ENCODE assay signal across 19 cellular contexts in the genomic region with DNA sequence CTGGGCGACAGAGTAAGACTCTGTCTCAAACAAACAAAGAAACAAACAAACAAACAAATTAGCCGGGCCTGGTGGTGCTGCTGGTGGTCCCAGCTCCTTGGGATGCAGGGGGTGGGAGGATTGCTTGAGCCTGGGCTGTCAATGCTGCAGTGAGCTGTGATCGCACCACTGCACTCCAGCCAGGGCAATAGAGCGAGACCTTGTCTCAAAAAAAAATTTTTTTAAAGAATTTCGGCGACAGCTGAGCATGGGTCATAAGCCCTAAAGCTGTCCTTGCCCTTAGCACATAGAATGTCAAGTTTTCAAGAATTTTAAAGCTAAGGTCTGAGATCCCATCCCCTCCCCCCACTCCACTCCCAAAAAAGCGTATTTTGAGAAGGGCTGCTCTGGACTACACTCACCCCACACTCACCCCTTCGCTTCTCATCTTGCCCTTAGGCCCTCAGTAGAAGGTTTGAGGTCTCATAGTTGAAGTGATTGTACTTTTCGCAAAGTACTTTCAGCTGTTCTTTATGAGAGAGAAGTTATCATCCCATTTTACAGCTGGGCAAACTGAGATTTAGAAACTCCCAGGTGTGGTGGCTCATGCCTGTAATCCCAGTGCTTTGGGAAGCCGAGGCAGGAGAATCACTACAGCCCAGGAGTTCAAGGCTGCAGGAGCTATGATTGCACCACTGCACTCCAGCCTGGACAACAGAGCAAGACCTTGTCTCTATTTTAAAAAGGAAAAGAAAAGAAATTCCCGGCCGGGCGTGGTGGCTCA. TPM values are rescaled to one million over a fixed set of nuclear protein-coding genes. Genes with fewer than 3 reads are reported as not detected.
DNase-seq lines count a peak whose midpoint lies in the region; ATAC-seq and TF ChIP-seq lines count a peak whose summit lies in the region.
"Had no signal": no experiment of that assay in that cellular context is flagged by ENCODE, and none has a peak within 500 bp of the region (broad histone marks: within the 10 kb centered on the region; RNA-seq: fewer than 3 reads in every experiment).

No MANE protein-coding gene starts in this region.

- H3F3A ChIP-seq in PC-3 (ENCODE audit: low read length, unreplicated experiment): peaks cover 20% of the 10 kb centered on the region

- H3K79me2 ChIP-seq in PC-3 (ENCODE audit: low read length) (peaks cover 33% of the 10 kb centered on the region), osteoblast (ENCODE audit: insufficient read depth, low read length) (no peaks in the 10 kb centered on the region)

- CTCF ChIA-PET in AG04450 (lab: Charles Lee) (no interaction called here), PC-3 (lab: Charles Lee) (interaction anchor here (0.6 to 1.5 kb wide), 4 partner anchors 11 to 34 kb away, joined by 3 to 9 read pairs (median 3); no protein-coding TSS in a partner anchor)

- H3K9ac ChIP-seq in PC-3 (ENCODE audit: low read length) (peak overlapping the region; percentile 57), colonic mucosa (ENCODE audit: low read depth in 2 of 2, low read length in 2 of 2) (peak overlapping the region in 1 of 2 donors; percentile 89)
- H3K9ac ChIP-seq: neural progenitor cell had no signal

- no peaks in the 10 kb centered on the region for H3K27me3 ChIP-seq in AG04450 (ENCODE audit: control insufficient read depth, insufficient read depth, low read length)
- H3K27me3 ChIP-seq in PC-3 (ENCODE audit: low read length): no peaks in the 10 kb centered on the region
- H3K27me3 ChIP-seq in colonic mucosa: no peaks in the 10 kb centered on the region
- H3K27me3 ChIP-seq in osteoblast (ENCODE audit: insufficient read depth, low read length): no peaks in the 10 kb centered on the region
- H3K27me3 ChIP-seq in heart right ventricle: no peaks in the 10 kb centered on the region
- H3K27me3 ChIP-seq: gastroesophageal sphincter, neural progenitor cell had no signal

- intact Hi-C loops in PC-3 (cut with micrococcal nuclease): loop anchor here (10.0 kb wide), 1 partner anchor 191 kb away; no protein-coding TSS in a partner anchor
- intact Hi-C loops in colonic mucosa (cut with DNase I): no loop called here
- intact Hi-C loops in heart right ventricle (cut with DNase I): no loop called here

- H3K9me3 ChIP-seq in AG04450 (ENCODE audit: control insufficient read depth, insufficient read depth, low read length): no peaks in the 10 kb centered on the region
- no peaks in the 10 kb centered on the region for H3K9me3 ChIP-seq in PC-3 (ENCODE audit: low read length)
- H3K9me3 ChIP-seq in colonic mucosa: no peaks in the 10 kb centered on the region
- H3K9me3 ChIP-seq in osteoblast (ENCODE audit: low read depth, low read length): no peaks in the 10 kb centered on the region
- no peaks in the 10 kb centered on the region for H3K9me3 ChIP-seq in heart right ventricle
- H3K9me3 ChIP-seq: gastroesophageal sphincter had no signal

- H3K4me3 ChIP-seq in AG04450 (ENCODE audit: low read depth, low read length) (no peak overlapping the region), PC-3 (ENCODE audit: low read length) (no peak overlapping the region), colonic mucosa (no peak overlapping the region), osteoblast (ENCODE audit: insufficient read depth, low read length) (no peak overlapping the region), heart right ventricle (no peak overlapping the region)
- H3K4me3 ChIP-seq: gastroesophageal sphincter, neural progenitor cell had no signal

- peaks cover 90% of the 10 kb centered on the region for H3K4me1 ChIP-seq in PC-3 (ENCODE audit: insufficient read depth, low read length)
- H3K4me1 ChIP-seq in colonic mucosa: peaks cover 31% of the 10 kb centered on the region
- H3K4me1 ChIP-seq in osteoblast (ENCODE audit: insufficient read depth, low read length): peaks cover 41% of the 10 kb centered on the region
- H3K4me1 ChIP-seq in heart right ventricle: peaks cover 2 to 67% (median 40%) of the 10 kb centered on the region in 9 donors

- WGBS in heart right ventricle, 2 donors: 97 to 98% methylated on average over 13 of the region's 13 CpGs

- H4K20me1 ChIP-seq in PC-3 (ENCODE audit: low read length) (no peaks in the 10 kb centered on the region), osteoblast (ENCODE audit: insufficient read depth, low read length) (no peaks in the 10 kb centered on the region)

- H3K36me3 ChIP-seq in PC-3 (ENCODE audit: low read depth, low read length) (no peaks in the 10 kb centered on the region), colonic mucosa (no peaks in the 10 kb centered on the region), osteoblast (ENCODE audit: insufficient read depth, low read length) (no peaks in the 10 kb centered on the region), heart right ventricle (no peaks in the 10 kb centered on the region)
- H3K36me3 ChIP-seq: gastroesophageal sphincter, neural progenitor cell had no signal

- TF ChIP-seq CTCF in AG04450 (IDR thresholded peaks at IDR 0.05; ENCODE audit: low read depth, low read length) (no peak), PC-3 (conservative IDR thresholded peaks at IDR 0.05; ENCODE audit: low read depth, low read length) (no peak), colonic mucosa (IDR thresholded peaks at IDR 0.05) (no peak), osteoblast (IDR thresholded peaks at IDR 0.05; ENCODE audit: extremely low read depth, low read depth, low read length) (no peak), heart right ventricle (IDR thresholded peaks at IDR 0.05) (no peak)

- POLR2A ChIA-PET in AG04450 (lab: Yijun Ruan, JAX) (no interaction called here), PC-3 (lab: Charles Lee; ENCODE audit: unreplicated experiment) (interaction anchor here (0.6 to 1.2 kb wide), 3 partner anchors 15 to 84 kb away, joined by 3 to 7 read pairs (median 3); no protein-coding TSS in a partner anchor)

- BruUV-seq in PC-3 (replicated peaks; lab: Mats Ljungman, UMichigan): no TSS peak

- peak overlapping the region; percentile 80; the same call in 1 of the 2 replicates for H3K4me2 ChIP-seq in PC-3 (ENCODE audit: low read length)
- no peak overlapping the region for H3K4me2 ChIP-seq in osteoblast (ENCODE audit: insufficient read depth, low read length)
- H3K4me2 ChIP-seq: neural progenitor cell had no signal

- DNase-seq in AG04450 (ENCODE audit: low read depth, low spot score) (no peak), PC-3 (peak; percentile 1), colonic mucosa (no peak), osteoblast (ENCODE audit: insufficient read length, low spot score, missing footprints) (peak; percentile 23), EL (no peak), heart right ventricle (no peak)
- DNase-seq: activated CD4-positive, CD25-positive, alpha-beta regulatory T cell treated with anti-CD3 and anti-CD28 coated beads, Interleukin-2, amount 50 U/mL, for 72 hours; activated CD8-positive, alpha-beta memory T cell treated with anti-CD3 and anti-CD28 coated beads for 24 hours; activated T-cell treated with anti-CD3 and anti-CD28 coated beads, Interleukin-2, amount 50 U/mL, for 48 hours; aorta; CD4-positive, alpha-beta T cell; DMS153; GF-D8; NCI-H1105; NCI-H2081 had no signal

- H3K9me2 ChIP-seq in PC-3 (replicated peaks; ENCODE audit: low read length): no peaks in the 10 kb centered on the region

- no peak for ATAC-seq in PC-3
- ATAC-seq in GM21717 (IDR thresholded peaks at IDR 0.05; ENCODE audit: unreplicated experiment): no peak
- ATAC-seq in HG02798 (IDR thresholded peaks at IDR 0.05; ENCODE audit: poor library complexity, unreplicated experiment): no peak
- ATAC-seq in heart right ventricle: no peak

- H2AFZ ChIP-seq in PC-3 (ENCODE audit: low read length) (no peak overlapping the region), osteoblast (ENCODE audit: low read length) (no peak overlapping the region)

- H3K27ac ChIP-seq in AG04450 (ENCODE audit: low read depth, low read length) (peak overlapping the region; percentile 92), PC-3 (ENCODE audit: low read length) (peak overlapping the region; percentile 95), colonic mucosa (peak overlapping the region; percentile 90), osteoblast (ENCODE audit: low read depth, low read length) (peak overlapping the region; percentile 51), heart right ventricle (peak overlapping the region in 4 of 10 donors; percentile 35 to 64 (median 52))
- H3K27ac ChIP-seq: neural progenitor cell had no signal

RNA-seq across cellular contexts. Expression of gene FLNB, which starts 34.3 kb away (rescaled TPM):
- polyA plus RNA-seq in AG04450 (2011; rRNA removed): 89.6 and 90.4 TPM in 2 replicates
- 265 and 295 TPM in 2 replicates for polyA minus RNA-seq in AG04450 (2011; rRNA and poly(A)+ RNA removed)
- total RNA-seq in PC-3 (2014; rRNA removed): 505 and 546 TPM in 2 replicates
- 100 to 1,000 TPM; 246 to 362 TPM for total RNA-seq in colonic mucosa
- total RNA-seq in osteoblast: 259 and 274 TPM in 2 replicates
- 10 to 100 TPM; 27.4 to 61.8 (median 38.6) TPM for total RNA-seq in heart right ventricle
- polyA plus RNA-seq in heart right ventricle: 10 to 100 TPM; 35.0 to 65.3 TPM

Comparison
In these comparisons a context has a peak if more than half of its experiments do, and no peak if none do; other contexts are left out.
1. DNase-seq: peak in PC-3 (single experiment) and osteoblast (single experiment); none in AG04450 (single experiment), colonic mucosa (single experiment), EL (single experiment) and heart right ventricle (0 of 2).